Comparison of ENCODE assay signal across 17 cellular contexts in the genomic region with DNA sequence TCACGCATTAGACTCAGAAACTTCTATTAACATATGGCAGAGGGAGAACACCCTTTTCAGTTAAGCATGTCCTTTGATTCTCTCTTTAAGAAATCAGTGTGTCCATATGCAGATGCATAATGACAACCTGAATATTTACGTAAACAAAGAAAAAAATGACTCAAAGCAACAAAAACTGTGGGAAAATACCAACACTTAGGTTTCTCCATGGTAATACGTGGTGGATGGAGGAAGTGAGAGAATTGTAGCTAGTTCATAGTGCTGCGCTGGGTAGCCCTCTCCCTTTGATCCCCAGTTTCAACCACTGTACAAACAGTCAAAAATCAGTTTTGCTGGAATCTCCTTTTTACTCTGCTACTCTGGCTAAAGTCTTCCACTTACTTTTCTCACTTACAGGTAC. TPM values are rescaled to one million over a fixed set of nuclear protein-coding genes. Genes with fewer than 3 reads are reported as not detected.
DNase-seq lines count a peak whose midpoint lies in the region; ATAC-seq and TF ChIP-seq lines count a peak whose summit lies in the region.
"Had no signal": no experiment of that assay in that cellular context is flagged by ENCODE, and none has a peak within 500 bp of the region (broad histone marks: within the 10 kb centered on the region; RNA-seq: fewer than 3 reads in every experiment).

No MANE protein-coding gene starts in this region.

- no peak for DNase-seq in activated T-cell treated with anti-CD3 and anti-CD28 coated beads, Interleukin-2, amount 50 U/mL, for 72 hours
- DNase-seq in activated T-cell treated with anti-CD3 and anti-CD28 coated beads for 4 hours (no peak), NOMO-1 treated with DMSO at 0.1 percent for 48 hours (lab: John Stamatoyannopoulos, UW; ENCODE audit: unreplicated experiment) (peak; percentile 65), brain microvascular endothelial cell (no peak), H4 (ENCODE audit: low spot score) (no peak)
- DNase-seq in activated naive CD8-positive, alpha-beta T cell treated with anti-CD3 and anti-CD28 coated beads, Interleukin-2, amount 10 ng/mL, durations not matched to agents 7 days and 5 days = no peak
- no peak for DNase-seq in stimulated activated effector memory CD8-positive, alpha-beta T cell treated with anti-CD3 and anti-CD28 coated beads, Interleukin-12 subunit alpha, Interleukin-12 subunit beta, amount 100 ng/mL, for 72 hours (ENCODE audit: low spot score in 2 of 2)
- DNase-seq: amygdala; dermis blood vessel endothelial cell; NCI-H1436 treated with DMSO at 0.1 percent for 48 hours; NCI-H510A; stimulated activated CD4-positive, alpha-beta T cell treated with anti-CD3 and anti-CD28 coated beads, Interleukin-15, amount 100 ng/mL, for 24 hours; T1000; tibial artery had no signal

- no peak for TF ChIP-seq CTCF in brain microvascular endothelial cell (IDR thresholded peaks at IDR 0.05; ENCODE audit: low read depth, low read length, missing control alignments)

- peaks cover 27% of the 10 kb centered on the region for H3K4me1 Mint-ChIP-seq in activated T-cell treated with anti-CD3 and anti-CD28 coated beads, Interleukin-2, amount 50 U/mL, for 72 hours (ENCODE audit: low read depth)
- H3K4me1 Mint-ChIP-seq in activated naive CD8-positive, alpha-beta T cell treated with anti-CD3 and anti-CD28 coated beads, Interleukin-2, amount 10 ng/mL, durations not matched to agents 7 days and 5 days = peaks cover 15% of the 10 kb centered on the region
- peaks cover 13% of the 10 kb centered on the region for H3K4me1 Mint-ChIP-seq in stimulated activated effector memory CD8-positive, alpha-beta T cell treated with anti-CD3 and anti-CD28 coated beads, Interleukin-12 subunit alpha, Interleukin-12 subunit beta, amount 100 ng/mL, for 72 hours

- peak overlapping the region; percentile 90 to 97 for H3K4me3 Mint-ChIP-seq in activated T-cell treated with anti-CD3 and anti-CD28 coated beads, Interleukin-2, amount 50 U/mL, for 72 hours
- H3K4me3 Mint-ChIP-seq in activated naive CD8-positive, alpha-beta T cell treated with anti-CD3 and anti-CD28 coated beads, Interleukin-2, amount 10 ng/mL, durations not matched to agents 7 days and 5 days = peak overlapping the region; percentile 39
- peak overlapping the region; percentile 85 for H3K4me3 Mint-ChIP-seq in stimulated activated effector memory CD8-positive, alpha-beta T cell treated with anti-CD3 and anti-CD28 coated beads, Interleukin-12 subunit alpha, Interleukin-12 subunit beta, amount 100 ng/mL, for 72 hours

- no peaks in the 10 kb centered on the region for H3K36me3 ChIP-seq in brain microvascular endothelial cell (replicated peaks)
- H3K36me3 ChIP-seq: tibial artery had no signal

- no peak overlapping the region for H3K27ac Mint-ChIP-seq in activated T-cell treated with anti-CD3 and anti-CD28 coated beads, Interleukin-2, amount 50 U/mL, for 72 hours
- no peak overlapping the region for H3K27ac Mint-ChIP-seq in activated naive CD8-positive, alpha-beta T cell treated with anti-CD3 and anti-CD28 coated beads, Interleukin-2, amount 10 ng/mL, durations not matched to agents 7 days and 5 days
- no peak overlapping the region for H3K27ac Mint-ChIP-seq in stimulated activated effector memory CD8-positive, alpha-beta T cell treated with anti-CD3 and anti-CD28 coated beads, Interleukin-12 subunit alpha, Interleukin-12 subunit beta, amount 100 ng/mL, for 72 hours

- no peak for ATAC-seq in activated T-cell treated with anti-CD3 and anti-CD28 coated beads, Interleukin-2, amount 50 U/mL, for 72 hours (replicated peaks in 1 of 2)
- no peak for ATAC-seq in activated naive CD8-positive, alpha-beta T cell treated with anti-CD3 and anti-CD28 coated beads, Interleukin-2, amount 10 ng/mL, durations not matched to agents 7 days and 5 days (ENCODE audit: low read depth)
- ATAC-seq in stimulated activated effector memory CD8-positive, alpha-beta T cell treated with anti-CD3 and anti-CD28 coated beads, Interleukin-12 subunit alpha, Interleukin-12 subunit beta, amount 100 ng/mL, for 72 hours = no peak
- ATAC-seq in HG02623 (IDR thresholded peaks at IDR 0.05; ENCODE audit: unreplicated experiment) = no peak

- in situ Hi-C loops in brain microvascular endothelial cell (cut with HindIII; ENCODE audit: low pct_ligation_motif_present, low sequenced_read_pairs) = no loop called here

- no peak overlapping the region for H3K4me3 ChIP-seq in brain microvascular endothelial cell (ENCODE audit: low read depth, low read length)
- H3K4me3 ChIP-seq: lung, tibial artery had no signal

- no peaks in the 10 kb centered on the region for H3K27me3 Mint-ChIP-seq in activated T-cell treated with anti-CD3 and anti-CD28 coated beads, Interleukin-2, amount 50 U/mL, for 72 hours (ENCODE audit: low read depth)
- H3K27me3 Mint-ChIP-seq in activated naive CD8-positive, alpha-beta T cell treated with anti-CD3 and anti-CD28 coated beads, Interleukin-2, amount 10 ng/mL, durations not matched to agents 7 days and 5 days = peaks cover 8% of the 10 kb centered on the region

- H3K36me3 Mint-ChIP-seq in activated T-cell treated with anti-CD3 and anti-CD28 coated beads, Interleukin-2, amount 50 U/mL, for 72 hours (ENCODE audit: insufficient read depth in 2 of 2) = peaks cover 0 to 4% of the 10 kb centered on the region in 2 donors
- no peaks in the 10 kb centered on the region for H3K36me3 Mint-ChIP-seq in activated naive CD8-positive, alpha-beta T cell treated with anti-CD3 and anti-CD28 coated beads, Interleukin-2, amount 10 ng/mL, durations not matched to agents 7 days and 5 days
- peaks cover 4% of the 10 kb centered on the region for H3K36me3 Mint-ChIP-seq in stimulated activated effector memory CD8-positive, alpha-beta T cell treated with anti-CD3 and anti-CD28 coated beads, Interleukin-12 subunit alpha, Interleukin-12 subunit beta, amount 100 ng/mL, for 72 hours

- POLR2A ChIA-PET in activated naive CD8-positive, alpha-beta T cell treated with anti-CD3 and anti-CD28 coated beads, Interleukin-2, amount 10 ng/mL, durations not matched to agents 7 days and 5 days (lab: Charles Lee) = no interaction called here

- H3K27me3 ChIP-seq in brain microvascular endothelial cell (replicated peaks) = no peaks in the 10 kb centered on the region
- H3K27me3 ChIP-seq: tibial artery had no signal

- no peaks in the 10 kb centered on the region for H3K9me3 Mint-ChIP-seq in activated T-cell treated with anti-CD3 and anti-CD28 coated beads, Interleukin-2, amount 50 U/mL, for 72 hours
- no peaks in the 10 kb centered on the region for H3K9me3 Mint-ChIP-seq in activated naive CD8-positive, alpha-beta T cell treated with anti-CD3 and anti-CD28 coated beads, Interleukin-2, amount 10 ng/mL, durations not matched to agents 7 days and 5 days
- no peaks in the 10 kb centered on the region for H3K9me3 Mint-ChIP-seq in stimulated activated effector memory CD8-positive, alpha-beta T cell treated with anti-CD3 and anti-CD28 coated beads, Interleukin-12 subunit alpha, Interleukin-12 subunit beta, amount 100 ng/mL, for 72 hours

- H3K27ac ChIP-seq in brain microvascular endothelial cell = no peak overlapping the region
- H3K27ac ChIP-seq: parathyroid adenoma, tibial artery had no signal

RNA-seq across cellular contexts. Expression of a gene that starts 2.0 kb away (rescaled TPM):
- 10 to 100 TPM; 21.4 to 21.8 TPM for total RNA-seq in activated T-cell treated with anti-CD3 and anti-CD28 coated beads, Interleukin-2, amount 50 U/mL, for 72 hours
- total RNA-seq in activated naive CD8-positive, alpha-beta T cell treated with anti-CD3 and anti-CD28 coated beads, Interleukin-2, amount 10 ng/mL, durations not matched to agents 7 days and 5 days = 10 to 100 TPM; 33.4 to 35.9 TPM
- total RNA-seq in H4 (2014; rRNA removed; shearing (Covaris generic)) = 5.7 and 7.2 TPM in 2 replicates

Comparison
In these comparisons a context has a peak if more than half of its experiments do, and no peak if none do; other contexts are left out.
1. H3K4me3 Mint-ChIP-seq: peak in every context shown above with its lines; median percentile 94 in activated T-cell treated with anti-CD3 and anti-CD28 coated beads, Interleukin-2, amount 50 U/mL, for 72 hours; 85 in stimulated activated effector memory CD8-positive, alpha-beta T cell treated with anti-CD3 and anti-CD28 coated beads, Interleukin-12 subunit alpha, Interleukin-12 subunit beta, amount 100 ng/mL, for 72 hours; 39 in activated naive CD8-positive, alpha-beta T cell treated with anti-CD3 and anti-CD28 coated beads, Interleukin-2, amount 10 ng/mL, durations not matched to agents 7 days and 5 days.